Comparison of ENCODE assay signal across 1 cellular context in the genomic region with DNA sequence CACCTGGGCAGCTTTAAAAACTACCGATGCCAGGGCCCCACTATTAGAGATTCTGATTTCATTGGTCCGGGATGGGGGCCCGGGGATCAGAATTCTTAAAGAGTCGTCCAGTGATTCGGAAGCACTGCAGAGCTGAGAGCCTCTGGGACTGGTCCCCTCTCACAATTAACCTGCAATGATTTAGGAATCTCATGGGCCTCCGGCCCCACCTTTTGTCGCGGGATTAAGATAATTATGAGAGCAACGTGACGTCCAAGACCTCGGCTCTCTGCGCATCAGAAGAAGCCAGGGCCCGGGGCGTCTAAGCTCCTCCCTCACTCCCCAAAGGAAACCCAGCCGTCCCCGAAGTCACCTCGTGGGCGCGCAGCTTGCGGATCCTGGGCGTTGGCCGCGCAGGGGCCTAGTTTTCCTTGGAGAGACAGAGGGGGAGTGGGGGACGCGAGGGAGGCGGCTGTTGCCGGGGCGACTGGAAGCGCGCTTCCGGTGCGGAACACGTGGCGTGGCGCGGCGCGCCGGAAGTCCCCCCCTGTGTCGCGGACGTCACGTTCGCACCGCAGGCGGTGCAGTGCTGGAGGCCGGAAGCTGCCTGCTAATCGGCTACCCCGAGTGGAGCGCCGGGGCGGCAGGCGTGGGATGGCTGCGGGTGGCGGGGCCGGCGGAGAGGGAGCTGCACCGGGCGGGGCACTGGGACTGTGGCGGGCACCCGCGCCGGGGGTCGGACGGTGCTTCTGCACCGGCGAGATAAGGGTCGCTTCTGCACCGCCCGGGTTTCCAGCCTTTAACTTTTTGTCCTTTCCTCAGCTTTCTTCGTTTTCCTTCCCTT.
TF ChIP-seq lines count a peak whose summit lies in the region.

A gene with protein sequence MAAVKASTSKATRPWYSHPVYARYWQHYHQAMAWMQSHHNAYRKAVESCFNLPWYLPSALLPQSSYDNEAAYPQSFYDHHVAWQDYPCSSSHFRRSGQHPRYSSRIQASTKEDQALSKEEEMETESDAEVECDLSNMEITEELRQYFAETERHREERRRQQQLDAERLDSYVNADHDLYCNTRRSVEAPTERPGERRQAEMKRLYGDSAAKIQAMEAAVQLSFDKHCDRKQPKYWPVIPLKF (minus strand): TSS at position 468 of the 823 bp plus-strand sequence. CDS start 8,414 bp downstream, outside the sequence.

TF ChIP-seq in GM12878, 131 proteins besides CTCF, POLR2A, EP300 and RAD21 (continued from another document):
- TF ChIP-seq, protein P1, sequence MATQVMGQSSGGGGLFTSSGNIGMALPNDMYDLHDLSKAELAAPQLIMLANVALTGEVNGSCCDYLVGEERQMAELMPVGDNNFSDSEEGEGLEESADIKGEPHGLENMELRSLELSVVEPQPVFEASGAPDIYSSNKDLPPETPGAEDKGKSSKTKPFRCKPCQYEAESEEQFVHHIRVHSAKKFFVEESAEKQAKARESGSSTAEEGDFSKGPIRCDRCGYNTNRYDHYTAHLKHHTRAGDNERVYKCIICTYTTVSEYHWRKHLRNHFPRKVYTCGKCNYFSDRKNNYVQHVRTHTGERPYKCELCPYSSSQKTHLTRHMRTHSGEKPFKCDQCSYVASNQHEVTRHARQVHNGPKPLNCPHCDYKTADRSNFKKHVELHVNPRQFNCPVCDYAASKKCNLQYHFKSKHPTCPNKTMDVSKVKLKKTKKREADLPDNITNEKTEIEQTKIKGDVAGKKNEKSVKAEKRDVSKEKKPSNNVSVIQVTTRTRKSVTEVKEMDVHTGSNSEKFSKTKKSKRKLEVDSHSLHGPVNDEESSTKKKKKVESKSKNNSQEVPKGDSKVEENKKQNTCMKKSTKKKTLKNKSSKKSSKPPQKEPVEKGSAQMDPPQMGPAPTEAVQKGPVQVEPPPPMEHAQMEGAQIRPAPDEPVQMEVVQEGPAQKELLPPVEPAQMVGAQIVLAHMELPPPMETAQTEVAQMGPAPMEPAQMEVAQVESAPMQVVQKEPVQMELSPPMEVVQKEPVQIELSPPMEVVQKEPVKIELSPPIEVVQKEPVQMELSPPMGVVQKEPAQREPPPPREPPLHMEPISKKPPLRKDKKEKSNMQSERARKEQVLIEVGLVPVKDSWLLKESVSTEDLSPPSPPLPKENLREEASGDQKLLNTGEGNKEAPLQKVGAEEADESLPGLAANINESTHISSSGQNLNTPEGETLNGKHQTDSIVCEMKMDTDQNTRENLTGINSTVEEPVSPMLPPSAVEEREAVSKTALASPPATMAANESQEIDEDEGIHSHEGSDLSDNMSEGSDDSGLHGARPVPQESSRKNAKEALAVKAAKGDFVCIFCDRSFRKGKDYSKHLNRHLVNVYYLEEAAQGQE (IDR thresholded peaks at IDR 0.05; ENCODE audit: low read depth, low read length), result no peak
- no peak for TF ChIP-seq JUNB (IDR thresholded peaks at IDR 0.05)
- TF ChIP-seq CEBPB (IDR thresholded peaks at IDR 0.05; ENCODE audit: borderline replicate concordance in 1 of 2, low read depth in 2 of 2, low read length in 2 of 2), result no peak
- no peak for TF ChIP-seq SREBF1 (IDR thresholded peaks at IDR 0.05; ENCODE audit: low read length)
- TF ChIP-seq, protein P2, sequence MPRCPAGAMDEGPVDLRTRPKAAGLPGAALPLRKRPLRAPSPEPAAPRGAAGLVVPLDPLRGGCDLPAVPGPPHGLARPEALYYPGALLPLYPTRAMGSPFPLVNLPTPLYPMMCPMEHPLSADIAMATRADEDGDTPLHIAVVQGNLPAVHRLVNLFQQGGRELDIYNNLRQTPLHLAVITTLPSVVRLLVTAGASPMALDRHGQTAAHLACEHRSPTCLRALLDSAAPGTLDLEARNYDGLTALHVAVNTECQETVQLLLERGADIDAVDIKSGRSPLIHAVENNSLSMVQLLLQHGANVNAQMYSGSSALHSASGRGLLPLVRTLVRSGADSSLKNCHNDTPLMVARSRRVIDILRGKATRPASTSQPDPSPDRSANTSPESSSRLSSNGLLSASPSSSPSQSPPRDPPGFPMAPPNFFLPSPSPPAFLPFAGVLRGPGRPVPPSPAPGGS (IDR thresholded peaks at IDR 0.05; ENCODE audit: borderline replicate concordance, insufficient read depth, low read depth, low read length, poor library complexity, severe bottlenecking), result no peak
- no peak for TF ChIP-seq RBBP5 (conservative IDR thresholded peaks at IDR 0.05)
- TF ChIP-seq, protein P3, sequence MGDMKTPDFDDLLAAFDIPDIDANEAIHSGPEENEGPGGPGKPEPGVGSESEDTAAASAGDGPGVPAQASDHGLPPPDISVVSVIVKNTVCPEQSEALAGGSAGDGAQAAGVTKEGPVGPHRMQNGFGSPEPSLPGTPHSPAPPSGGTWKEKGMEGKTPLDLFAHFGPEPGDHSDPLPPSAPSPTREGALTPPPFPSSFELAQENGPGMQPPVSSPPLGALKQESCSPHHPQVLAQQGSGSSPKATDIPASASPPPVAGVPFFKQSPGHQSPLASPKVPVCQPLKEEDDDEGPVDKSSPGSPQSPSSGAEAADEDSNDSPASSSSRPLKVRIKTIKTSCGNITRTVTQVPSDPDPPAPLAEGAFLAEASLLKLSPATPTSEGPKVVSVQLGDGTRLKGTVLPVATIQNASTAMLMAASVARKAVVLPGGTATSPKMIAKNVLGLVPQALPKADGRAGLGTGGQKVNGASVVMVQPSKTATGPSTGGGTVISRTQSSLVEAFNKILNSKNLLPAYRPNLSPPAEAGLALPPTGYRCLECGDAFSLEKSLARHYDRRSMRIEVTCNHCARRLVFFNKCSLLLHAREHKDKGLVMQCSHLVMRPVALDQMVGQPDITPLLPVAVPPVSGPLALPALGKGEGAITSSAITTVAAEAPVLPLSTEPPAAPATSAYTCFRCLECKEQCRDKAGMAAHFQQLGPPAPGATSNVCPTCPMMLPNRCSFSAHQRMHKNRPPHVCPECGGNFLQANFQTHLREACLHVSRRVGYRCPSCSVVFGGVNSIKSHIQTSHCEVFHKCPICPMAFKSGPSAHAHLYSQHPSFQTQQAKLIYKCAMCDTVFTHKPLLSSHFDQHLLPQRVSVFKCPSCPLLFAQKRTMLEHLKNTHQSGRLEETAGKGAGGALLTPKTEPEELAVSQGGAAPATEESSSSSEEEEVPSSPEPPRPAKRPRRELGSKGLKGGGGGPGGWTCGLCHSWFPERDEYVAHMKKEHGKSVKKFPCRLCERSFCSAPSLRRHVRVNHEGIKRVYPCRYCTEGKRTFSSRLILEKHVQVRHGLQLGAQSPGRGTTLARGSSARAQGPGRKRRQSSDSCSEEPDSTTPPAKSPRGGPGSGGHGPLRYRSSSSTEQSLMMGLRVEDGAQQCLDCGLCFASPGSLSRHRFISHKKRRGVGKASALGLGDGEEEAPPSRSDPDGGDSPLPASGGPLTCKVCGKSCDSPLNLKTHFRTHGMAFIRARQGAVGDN (IDR thresholded peaks at IDR 0.05), result peak; percentile 41
- TF ChIP-seq RB1 (IDR thresholded peaks at IDR 0.05; ENCODE audit: borderline replicate concordance), result peak; percentile 37; the same call in 1 of the 2 replicates
